In genomic region chr15:80455668-80456442, GRCh38 we compare ENCODE assay signal across 1 cellular context.
TF ChIP-seq lines count a peak whose summit lies in the region.

No MANE protein-coding gene starts in this region.

TF ChIP-seq in IMR-90, 13 proteins besides CTCF, POLR2A, EP300 and RAD21 (continued from another document):
- peak; percentile 95 for TF ChIP-seq SMC3 (IDR thresholded peaks at IDR 0.05; ENCODE audit: low read depth, low read length)
- TF ChIP-seq CEBPB (IDR thresholded peaks at IDR 0.05; ENCODE audit: low read depth, low read length): peak; percentile 78
- TF ChIP-seq NFE2L2 (IDR thresholded peaks at IDR 0.05; ENCODE audit: low read depth, low read length): 0 out of 2 replicates have a peak, but pooled peaks have one; percentile 13
- TF ChIP-seq USF2 (IDR thresholded peaks at IDR 0.05; ENCODE audit: low read depth, low read length): 0 out of 2 replicates have a peak, but pooled peaks have one; percentile 10
